9 cellular contexts compared by ENCODE assay signal in genomic region chr10:3622845-3623621, GRCh38.
A peak's percentile ranks its signal among the peaks of the same experiment; 100 is the strongest.
DNase-seq lines count a peak whose midpoint lies in the region; ATAC-seq lines count a peak whose summit lies in the region.
"Had no signal": no experiment of that assay in that cellular context is flagged by ENCODE, and none has a peak within 500 bp of the region (broad histone marks: within the 10 kb centered on the region; RNA-seq: fewer than 3 reads in every experiment).

No MANE protein-coding gene starts in this region.

- H3K27ac Mint-ChIP-seq in activated CD4-positive, alpha-beta T cell treated with anti-CD3 and anti-CD28 coated beads, Interleukin-2, amount 10 ng/mL, durations not matched to agents 7 days and 5 days = no peak overlapping the region
- peak overlapping the region; percentile 86 for H3K27ac Mint-ChIP-seq in activated naive CD8-positive, alpha-beta T cell

- peaks cover 7% of the 10 kb centered on the region for H3K36me3 Mint-ChIP-seq in activated CD4-positive, alpha-beta T cell treated with anti-CD3 and anti-CD28 coated beads, Interleukin-2, amount 10 ng/mL, durations not matched to agents 7 days and 5 days (ENCODE audit: low read depth)
- H3K36me3 Mint-ChIP-seq in activated naive CD8-positive, alpha-beta T cell = peaks cover 3% of the 10 kb centered on the region

- H3K9me3 Mint-ChIP-seq in activated CD4-positive, alpha-beta T cell treated with anti-CD3 and anti-CD28 coated beads, Interleukin-2, amount 10 ng/mL, durations not matched to agents 7 days and 5 days = peaks cover 12% of the 10 kb centered on the region
- peaks cover 4% of the 10 kb centered on the region for H3K9me3 Mint-ChIP-seq in activated naive CD8-positive, alpha-beta T cell (ENCODE audit: low read depth)

- H3K4me1 Mint-ChIP-seq in activated CD4-positive, alpha-beta T cell treated with anti-CD3 and anti-CD28 coated beads, Interleukin-2, amount 10 ng/mL, durations not matched to agents 7 days and 5 days = peaks cover 17% of the 10 kb centered on the region
- H3K4me1 Mint-ChIP-seq in activated naive CD8-positive, alpha-beta T cell (ENCODE audit: low read depth) = peaks cover 15% of the 10 kb centered on the region

- ATAC-seq in HG02973 (IDR thresholded peaks at IDR 0.05; ENCODE audit: unreplicated experiment) = peak; percentile 37

- POLR2A ChIA-PET in activated CD4-positive, alpha-beta T cell treated with anti-CD3 and anti-CD28 coated beads, Interleukin-2, amount 10 ng/mL, durations not matched to agents 7 days and 5 days (lab: Charles Lee) = no interaction called here

- peaks cover 2% of the 10 kb centered on the region for H3K27me3 Mint-ChIP-seq in activated CD4-positive, alpha-beta T cell treated with anti-CD3 and anti-CD28 coated beads, Interleukin-2, amount 10 ng/mL, durations not matched to agents 7 days and 5 days
- H3K27me3 Mint-ChIP-seq in activated naive CD8-positive, alpha-beta T cell = peaks cover 4% of the 10 kb centered on the region

- H3K4me3 Mint-ChIP-seq in activated CD4-positive, alpha-beta T cell treated with anti-CD3 and anti-CD28 coated beads, Interleukin-2, amount 10 ng/mL, durations not matched to agents 7 days and 5 days = no peak overlapping the region
- H3K4me3 Mint-ChIP-seq in activated naive CD8-positive, alpha-beta T cell = no peak overlapping the region

- CTCF ChIA-PET in activated CD4-positive, alpha-beta T cell treated with anti-CD3 and anti-CD28 coated beads, Interleukin-2, amount 10 ng/mL, durations not matched to agents 7 days and 5 days (lab: Charles Lee) = interaction anchor here (1.0 to 1.4 kb wide), 2 partner anchors 11 to 36 kb away, joined by 3 to 6 read pairs; no protein-coding TSS in a partner anchor

- peak; percentile 55 for DNase-seq in activated CD4-positive, alpha-beta T cell treated with anti-CD3 and anti-CD28 coated beads for 48 hours
- DNase-seq in activated CD4-positive, alpha-beta T cell treated with anti-CD3 and anti-CD28 coated beads, Interleukin-2, amount 10 ng/mL, durations not matched to agents 7 days and 5 days = no peak
- peak; percentile 26 to 27 for DNase-seq in stimulated activated CD4-positive, alpha-beta T cell treated with anti-CD3 and anti-CD28 coated beads, Interleukin-4, amount 100 ng/mL, for 48 hours (ENCODE audit: low read depth in 2 of 2)
- DNase-seq in DMS 273 (lab: John Stamatoyannopoulos, UW; ENCODE audit: unreplicated experiment) (no peak), NCI-H2029 (lab: John Stamatoyannopoulos, UW) (no peak), LoVo (ENCODE audit: low spot score) (no peak)
- DNase-seq: NCI-H1694 had no signal

Comparison
In these comparisons a context has a peak if more than half of its experiments do, and no peak if none do; other contexts are left out.
1. DNase-seq: peak in activated CD4-positive, alpha-beta T cell treated with anti-CD3 and anti-CD28 coated beads for 48 hours (single experiment) and stimulated activated CD4-positive, alpha-beta T cell treated with anti-CD3 and anti-CD28 coated beads, Interleukin-4, amount 100 ng/mL, for 48 hours (2 of 2); none in activated CD4-positive, alpha-beta T cell treated with anti-CD3 and anti-CD28 coated beads, Interleukin-2, amount 10 ng/mL, durations not matched to agents 7 days and 5 days (single experiment), DMS 273 (single experiment), NCI-H2029 (single experiment) and LoVo (single experiment).